23 cellular contexts compared by ENCODE assay signal in genomic region chr13:67769063-67769986, GRCh38.
"Had no signal": no experiment of that assay in that cellular context is flagged by ENCODE, and none has a peak within 500 bp of the region (broad histone marks: within the 10 kb centered on the region; RNA-seq: fewer than 3 reads in every experiment).

No MANE protein-coding gene starts in this region.

- H3K36me3 Mint-ChIP-seq: natural killer cell; stimulated activated naive B cell treated with anti-CD40 and anti-IgM and Interleukin-4, amounts not matched to agents 10 μg/mL and 1 μg/mL and 100 μg/mL, for 72 hours; type B pancreatic cell had no signal

- H3K27ac Mint-ChIP-seq: endodermal cell; natural killer cell; stimulated activated naive B cell treated with anti-CD40 and anti-IgM and Interleukin-4, amounts not matched to agents 10 μg/mL and 1 μg/mL and 100 μg/mL, for 72 hours; T-helper 1 cell treated with Interleukin-12 subunit alpha and Interleukin-12 subunit beta and Interleukin-4 antibody, amounts not matched to agents 30 μg/mL and 1 μg/mL, for 36 hours; type B pancreatic cell had no signal

- H3K4me3 Mint-ChIP-seq: endodermal cell; natural killer cell; stimulated activated naive B cell treated with anti-CD40 and anti-IgM and Interleukin-4, amounts not matched to agents 10 μg/mL and 1 μg/mL and 100 μg/mL, for 72 hours; T-helper 1 cell treated with Interleukin-12 subunit alpha and Interleukin-12 subunit beta and Interleukin-4 antibody, amounts not matched to agents 30 μg/mL and 1 μg/mL, for 36 hours; type B pancreatic cell had no signal

- DNase-seq: activated CD4-positive, alpha-beta T cell treated with anti-CD3 and anti-CD28 coated beads for 4 hours; activated CD4-positive, alpha-beta T cell treated with anti-CD3 and anti-CD28 coated beads, Interleukin-2, amount 50 U/mL, for 48 hours; activated CD4-positive, CD25-positive, alpha-beta regulatory T cell; activated effector memory CD4-positive, alpha-beta T cell treated with anti-CD3 and anti-CD28 coated beads, Interleukin-2, amount 50 U/mL, for 16 hours; activated naive CD4-positive, alpha-beta T cell treated with anti-CD3 and anti-CD28 coated beads, Interleukin-2, amount 50 U/mL, for 16 hours; cerebellar nuclear complex; cortex of kidney; endodermal cell; head of caudate nucleus; hypothalamus; left cardiac atrium; midbrain; natural killer cell; stimulated activated CD4-positive, alpha-beta T cell treated with anti-CD3 and anti-CD28 coated beads, Interleukin-2, amount 100 ng/mL, for 48 hours; stimulated activated CD8-positive, alpha-beta memory T cell treated with anti-CD3 and anti-CD28 coated beads, Interleukin-4, amount 100 ng/mL, for 48 hours; stimulated activated naive B cell treated with anti-CD40 and anti-IgM and Interleukin-4, amounts not matched to agents 10 μg/mL and 1 μg/mL and 100 μg/mL, for 72 hours; T1000 had no signal

- H3K36me3 ChIP-seq: ascending aorta, gastroesophageal sphincter, prostate gland, thoracic aorta had no signal

- H3K27me3 ChIP-seq: ascending aorta, gastroesophageal sphincter had no signal

- H3K4me1 Mint-ChIP-seq: endodermal cell; natural killer cell; stimulated activated naive B cell treated with anti-CD40 and anti-IgM and Interleukin-4, amounts not matched to agents 10 μg/mL and 1 μg/mL and 100 μg/mL, for 72 hours had no signal

- H3K27ac ChIP-seq: ascending aorta, gastroesophageal sphincter, prostate gland, thoracic aorta had no signal

- ATAC-seq: gastroesophageal sphincter; left cardiac atrium; natural killer cell; stimulated activated naive B cell treated with anti-CD40 and anti-IgM and Interleukin-4, amounts not matched to agents 10 μg/mL and 1 μg/mL and 100 μg/mL, for 72 hours had no signal

- H3K4me1 ChIP-seq: ascending aorta, gastroesophageal sphincter, prostate gland had no signal

- H3K9me3 ChIP-seq: ascending aorta, gastroesophageal sphincter, prostate gland, thoracic aorta had no signal

- H3K4me3 ChIP-seq: ascending aorta, gastroesophageal sphincter, prostate gland, thoracic aorta had no signal

- H3K27me3 Mint-ChIP-seq: stimulated activated naive B cell treated with anti-CD40 and anti-IgM and Interleukin-4, amounts not matched to agents 10 μg/mL and 1 μg/mL and 100 μg/mL, for 72 hours; type B pancreatic cell had no signal
